Comparison of ENCODE assay signal across 21 cellular contexts in the genomic region with DNA sequence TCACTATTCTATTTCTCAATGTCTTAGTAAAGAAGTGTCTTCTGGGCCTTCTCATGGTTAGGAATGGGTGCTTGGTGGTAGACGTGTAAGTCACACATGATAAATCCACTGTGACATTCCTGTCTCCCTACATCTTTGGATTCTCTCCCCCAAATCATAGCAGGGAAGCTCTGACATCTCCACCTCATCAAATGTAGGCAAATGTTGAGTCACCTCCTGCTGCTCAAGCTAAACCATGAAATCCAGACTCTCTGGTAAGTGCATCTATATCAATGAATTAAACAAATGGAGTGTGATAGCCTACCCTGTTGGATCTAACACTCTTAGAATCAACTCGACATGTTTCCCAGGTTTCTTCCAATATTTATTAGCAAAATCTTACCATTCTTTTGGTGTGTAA. TPM values are rescaled to one million over a fixed set of nuclear protein-coding genes. Genes with fewer than 3 reads are reported as not detected.
DNase-seq lines count a peak whose midpoint lies in the region; ATAC-seq and TF ChIP-seq lines count a peak whose summit lies in the region.
"Had no signal": no experiment of that assay in that cellular context is flagged by ENCODE, and none has a peak within 500 bp of the region (broad histone marks: within the 10 kb centered on the region; RNA-seq: fewer than 3 reads in every experiment).

No MANE protein-coding gene starts in this region.

- peaks cover 18% of the 10 kb centered on the region for H3K4me1 ChIP-seq in PC-9 (replicated peaks; ENCODE audit: insufficient read depth)

- peaks cover 23% of the 10 kb centered on the region for H3F3A ChIP-seq in PC-9 (ENCODE audit: insufficient read depth, low read depth)

- no peaks in the 10 kb centered on the region for H3K79me2 ChIP-seq in PC-9 (ENCODE audit: low read depth)

- TF ChIP-seq CTCF in PC-9 (conservative IDR thresholded peaks at IDR 0.05) (no peak), epithelial cell of esophagus (IDR thresholded peaks at IDR 0.05; ENCODE audit: insufficient read depth, low read depth, low read length, missing control alignments) (no peak), chondrocyte (IDR thresholded peaks at IDR 0.05) (no peak)
- no peak for TF ChIP-seq CTCF in CD4-positive, alpha-beta T cell (IDR thresholded peaks at IDR 0.05)

- no peaks in the 10 kb centered on the region for H3K9me3 Mint-ChIP-seq in stimulated activated naive CD8-positive, alpha-beta T cell treated with anti-CD3 and anti-CD28 coated beads, Interleukin-15, Interleukin-2, amounts not matched to agents 100 ng/mL and 50 ng/mL, for 24 hours
- H3K9me3 Mint-ChIP-seq in chondrocyte (ENCODE audit: low read depth) = peaks cover 8% of the 10 kb centered on the region
- H3K9me3 Mint-ChIP-seq in CD4-positive, alpha-beta T cell = no peaks in the 10 kb centered on the region
- H3K9me3 Mint-ChIP-seq: dendritic cell treated with granulocyte-macrophage colony-stimulating factor and Interleukin-4, amounts not matched to agents 40 ng/mL and 50 ng/mL, for 4 days had no signal

- no peaks in the 10 kb centered on the region for H3K27me3 Mint-ChIP-seq in stimulated activated naive CD8-positive, alpha-beta T cell treated with anti-CD3 and anti-CD28 coated beads, Interleukin-15, Interleukin-2, amounts not matched to agents 100 ng/mL and 50 ng/mL, for 24 hours
- H3K27me3 Mint-ChIP-seq in chondrocyte (ENCODE audit: low read depth) = no peaks in the 10 kb centered on the region
- H3K27me3 Mint-ChIP-seq in CD4-positive, alpha-beta T cell = no peaks in the 10 kb centered on the region
- H3K27me3 Mint-ChIP-seq: dendritic cell treated with granulocyte-macrophage colony-stimulating factor and Interleukin-4, amounts not matched to agents 40 ng/mL and 50 ng/mL, for 4 days; progenitor cell of endocrine pancreas had no signal

- ATAC-seq in stimulated activated naive CD8-positive, alpha-beta T cell treated with anti-CD3 and anti-CD28 coated beads, Interleukin-15, Interleukin-2, amounts not matched to agents 100 U/mL and 50 U/mL, for 24 hours = no peak
- no peak for ATAC-seq in CD4-positive, alpha-beta T cell (ENCODE audit: poor library complexity)

- POLR2A ChIA-PET in PC-9 (lab: Charles Lee; ENCODE audit: unreplicated experiment) = no interaction called here
- POLR2A ChIA-PET in CD4-positive, alpha-beta T cell (lab: Charles Lee) = interaction anchor here (0.6 kb wide), 1 partner anchor 41 kb away, joined by 3 read pairs; no protein-coding TSS in a partner anchor

- no peaks in the 10 kb centered on the region for H3K9me3 ChIP-seq in PC-9 (ENCODE audit: insufficient read depth, low read depth)
- H3K9me3 ChIP-seq in CD4-positive, alpha-beta T cell (ENCODE audit: control insufficient read depth, low read length) = no peaks in the 10 kb centered on the region
- H3K9me3 ChIP-seq: thoracic aorta, uterus had no signal

- peaks cover 31% of the 10 kb centered on the region for H3K4me1 Mint-ChIP-seq in stimulated activated naive CD8-positive, alpha-beta T cell treated with anti-CD3 and anti-CD28 coated beads, Interleukin-15, Interleukin-2, amounts not matched to agents 100 ng/mL and 50 ng/mL, for 24 hours (ENCODE audit: low read depth)
- H3K4me1 Mint-ChIP-seq in chondrocyte (ENCODE audit: low read depth) = peaks cover 6% of the 10 kb centered on the region
- H3K4me1 Mint-ChIP-seq in CD4-positive, alpha-beta T cell (ENCODE audit: low read depth) = peaks cover 9% of the 10 kb centered on the region

- intact Hi-C loops in PC-9 (cut with micrococcal nuclease; ENCODE audit: unreplicated experiment) = loop anchor here (2.0 to 5.0 kb wide), 3 partner anchors 125 to 182 kb away; no protein-coding TSS in a partner anchor
- intact Hi-C loops in CD4-positive, alpha-beta T cell (cut with DNase I, micrococcal nuclease) = loop anchor here (2.0 kb wide), 1 partner anchor 36 kb away; no protein-coding TSS in a partner anchor

- no TSS peak for BruUV-seq in PC-9 (replicated peaks; lab: Mats Ljungman, UMichigan)

- DNase-seq in stimulated activated naive CD8-positive, alpha-beta T cell treated with anti-CD3 and anti-CD28 coated beads, Interleukin-15, Interleukin-2, amounts not matched to agents 100 U/mL and 50 U/mL, for 24 hours = no peak
- DNase-seq in PC-9 = no peak
- peak; percentile 24 for DNase-seq in epithelial cell of esophagus (ENCODE audit: low read depth)
- no peak for DNase-seq in stimulated activated CD4-positive, alpha-beta T cell treated with anti-CD3 and anti-CD28 coated beads, Interleukin-4, amount 100 ng/mL, for 4 hours
- no peak for DNase-seq in chondrocyte (ENCODE audit: low spot score)
- no peak for DNase-seq in CD4-positive, alpha-beta T cell
- DNase-seq: activated CD4-positive, alpha-beta T cell treated with anti-CD3 and anti-CD28 coated beads, Interleukin-2, amount 50 U/mL, for 1 hour; aorta; NCI-H1694; NCI-H2171; NCI-H524; SIG-M5; T-helper 9 cell; uterus; WERI-Rb-1 had no signal

- H2AFZ ChIP-seq in PC-9 = no peak overlapping the region

- no peaks in the 10 kb centered on the region for H4K20me1 ChIP-seq in PC-9 (ENCODE audit: insufficient read depth)

- H3K4me3 ChIP-seq in PC-9 = no peak overlapping the region
- H3K4me3 ChIP-seq in epithelial cell of esophagus (ENCODE audit: low read length) = no peak overlapping the region
- H3K4me3 ChIP-seq: GM12878, thoracic aorta, uterus had no signal

- H3K4me3 Mint-ChIP-seq in stimulated activated naive CD8-positive, alpha-beta T cell treated with anti-CD3 and anti-CD28 coated beads, Interleukin-15, Interleukin-2, amounts not matched to agents 100 ng/mL and 50 ng/mL, for 24 hours = peak overlapping the region; percentile 11
- H3K4me3 Mint-ChIP-seq in chondrocyte (ENCODE audit: unreplicated experiment) = no peak overlapping the region
- H3K4me3 Mint-ChIP-seq in CD4-positive, alpha-beta T cell = no peak overlapping the region
- H3K4me3 Mint-ChIP-seq: dendritic cell treated with granulocyte-macrophage colony-stimulating factor and Interleukin-4, amounts not matched to agents 40 ng/mL and 50 ng/mL, for 4 days had no signal

- H3K36me3 Mint-ChIP-seq in stimulated activated naive CD8-positive, alpha-beta T cell treated with anti-CD3 and anti-CD28 coated beads, Interleukin-15, Interleukin-2, amounts not matched to agents 100 ng/mL and 50 ng/mL, for 24 hours (ENCODE audit: low read depth) = no peaks in the 10 kb centered on the region
- H3K36me3 Mint-ChIP-seq in chondrocyte (ENCODE audit: low read depth) = no peaks in the 10 kb centered on the region
- H3K36me3 Mint-ChIP-seq in CD4-positive, alpha-beta T cell (ENCODE audit: low read depth) = no peaks in the 10 kb centered on the region

- CTCF ChIA-PET in PC-9 (lab: Charles Lee) = interaction anchor here (0.8 kb wide), 1 partner anchor 16 kb away, joined by 4 read pairs; no protein-coding TSS in a partner anchor
- CTCF ChIA-PET in CD4-positive, alpha-beta T cell (lab: Charles Lee) = interaction anchor here (1.0 kb wide), 1 partner anchor 36 kb away, joined by 4 read pairs; no protein-coding TSS in a partner anchor

- peak overlapping the region; percentile 52 for H3K4me2 ChIP-seq in PC-9

- peak overlapping the region; percentile 89 for H3K27ac Mint-ChIP-seq in stimulated activated naive CD8-positive, alpha-beta T cell treated with anti-CD3 and anti-CD28 coated beads, Interleukin-15, Interleukin-2, amounts not matched to agents 100 ng/mL and 50 ng/mL, for 24 hours
- H3K27ac Mint-ChIP-seq in chondrocyte (ENCODE audit: unreplicated experiment) = no peak overlapping the region
- H3K27ac Mint-ChIP-seq in CD4-positive, alpha-beta T cell = no peak overlapping the region
- H3K27ac Mint-ChIP-seq: dendritic cell treated with granulocyte-macrophage colony-stimulating factor and Interleukin-4, amounts not matched to agents 40 ng/mL and 50 ng/mL, for 4 days; progenitor cell of endocrine pancreas had no signal

- no peaks in the 10 kb centered on the region for H3K36me3 ChIP-seq in PC-9 (ENCODE audit: low read depth)
- H3K36me3 ChIP-seq: thoracic aorta, uterus, WERI-Rb-1 had no signal

- H3K27me3 ChIP-seq in PC-9 (ENCODE audit: insufficient read depth, low read depth) = no peaks in the 10 kb centered on the region
- no peaks in the 10 kb centered on the region for H3K27me3 ChIP-seq in CD4-positive, alpha-beta T cell (ENCODE audit: control insufficient read depth, insufficient read depth, low read length)
- H3K27me3 ChIP-seq: uterus had no signal

- H3K9me2 ChIP-seq in PC-9 (ENCODE audit: insufficient read depth) = no peaks in the 10 kb centered on the region

- H3K27ac ChIP-seq in PC-9 = peak overlapping the region; percentile 64; the same call in 1 of the 2 replicates
- no peak overlapping the region for H3K27ac ChIP-seq in CD4-positive, alpha-beta T cell (ENCODE audit: low read depth, low read length)
- H3K27ac ChIP-seq: HL-60, thoracic aorta, WERI-Rb-1 had no signal

RNA-seq across cellular contexts. Expression of a gene that starts 42.8 kb away (rescaled TPM):
- total RNA-seq in PC-9 (2021) = 1,816 and 1,880 TPM in 2 replicates
- 657 to 708 TPM (median 675 TPM) in 3 replicates for total RNA-seq in chondrocyte
- total RNA-seq in CD4-positive, alpha-beta T cell = 1,000 to 10,000 TPM; 2,199 to 2,238 TPM

RNA-seq across cellular contexts. Expression of a gene that starts 52.8 kb away (rescaled TPM):
- total RNA-seq in PC-9 (2021) = 19.8 and 21.1 TPM in 2 replicates
- 7.0 to 11.4 TPM (median 7.7 TPM) in 3 replicates for total RNA-seq in chondrocyte
- 1 to 10 TPM; 3.5 to 3.6 TPM for total RNA-seq in CD4-positive, alpha-beta T cell
